ENCODE assay signal across 1 cellular context in genomic region chr5:27275353-27275752, GRCh38.
TF ChIP-seq lines count a peak whose summit lies in the region.

No MANE protein-coding gene starts in this region.

TF ChIP-seq in WTC11, 78 proteins besides CTCF, POLR2A, EP300 and RAD21 (continued from another document):
- TF ChIP-seq, protein P1, sequence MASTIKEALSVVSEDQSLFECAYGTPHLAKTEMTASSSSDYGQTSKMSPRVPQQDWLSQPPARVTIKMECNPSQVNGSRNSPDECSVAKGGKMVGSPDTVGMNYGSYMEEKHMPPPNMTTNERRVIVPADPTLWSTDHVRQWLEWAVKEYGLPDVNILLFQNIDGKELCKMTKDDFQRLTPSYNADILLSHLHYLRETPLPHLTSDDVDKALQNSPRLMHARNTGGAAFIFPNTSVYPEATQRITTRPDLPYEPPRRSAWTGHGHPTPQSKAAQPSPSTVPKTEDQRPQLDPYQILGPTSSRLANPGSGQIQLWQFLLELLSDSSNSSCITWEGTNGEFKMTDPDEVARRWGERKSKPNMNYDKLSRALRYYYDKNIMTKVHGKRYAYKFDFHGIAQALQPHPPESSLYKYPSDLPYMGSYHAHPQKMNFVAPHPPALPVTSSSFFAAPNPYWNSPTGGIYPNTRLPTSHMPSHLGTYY (CRISPR knock-in tag; IDR thresholded peaks at IDR 0.05): no peak
- TF ChIP-seq TEAD4 (CRISPR knock-in tag; IDR thresholded peaks at IDR 0.05) (no peak), ATF1 (CRISPR knock-in tag; IDR thresholded peaks at IDR 0.05) (no peak), ARID4B (CRISPR knock-in tag; IDR thresholded peaks at IDR 0.05; ENCODE audit: borderline replicate concordance) (no peak), RELA (CRISPR knock-in tag; IDR thresholded peaks at IDR 0.05; ENCODE audit: borderline replicate concordance) (no peak), ZNF138 (CRISPR knock-in tag; conservative IDR thresholded peaks at IDR 0.05) (no peak)
TF ChIP-seq in WTC11: peak in this region for 0.
